In genomic region chr2:170771049-170771937, GRCh38 we compare ENCODE assay signal across 1 cellular context.
TF ChIP-seq lines count a peak whose summit lies in the region.

No MANE protein-coding gene starts in this region.

TF ChIP-seq in HepG2, 621 proteins besides CTCF, POLR2A, EP300 and RAD21 (continued from another document and continues in another):
- TF ChIP-seq HES4 (CRISPR knock-in tag; IDR thresholded peaks at IDR 0.05; ENCODE audit: borderline replicate concordance) (0 out of 2 replicates have a peak, but pooled peaks have one; percentile 72), TEAD2 (CRISPR knock-in tag; IDR thresholded peaks at IDR 0.05) (no peak), KLF13 (CRISPR knock-in tag; IDR thresholded peaks at IDR 0.05) (0 out of 2 replicates have a peak, but pooled peaks have one; percentile 31), ZNF33B (CRISPR knock-in tag; IDR thresholded peaks at IDR 0.05) (0 out of 2 replicates have a peak, but pooled peaks have one; percentile 84), ZBTB14 (CRISPR knock-in tag; IDR thresholded peaks at IDR 0.05) (0 out of 2 replicates have a peak, but pooled peaks have one; percentile 18), ZFP36 (IDR thresholded peaks at IDR 0.05; ENCODE audit: borderline replicate concordance, low read depth, low read length, partially characterized antibody) (peak; percentile 7), SMARCC2 (IDR thresholded peaks at IDR 0.05) (no peak), ZBTB21 (CRISPR knock-in tag; IDR thresholded peaks at IDR 0.05) (no peak), TAF15 (IDR thresholded peaks at IDR 0.05; ENCODE audit: low read depth, low read length, poor library complexity, severe bottlenecking) (peak; percentile 87), ESRRA (CRISPR knock-in tag; IDR thresholded peaks at IDR 0.05; ENCODE audit: low read depth) (peak; percentile 35; the same call in 1 of the 2 replicates), HIVEP1 (CRISPR knock-in tag; IDR thresholded peaks at IDR 0.05) (peak; percentile 86; the same call in 1 of the 2 replicates), ZNF598 (CRISPR knock-in tag; IDR thresholded peaks at IDR 0.05; ENCODE audit: borderline replicate concordance) (peak; percentile 88; the same call in 1 of the 2 replicates), NFE2L1 (CRISPR knock-in tag; IDR thresholded peaks at IDR 0.05; ENCODE audit: borderline replicate concordance) (no peak), GATAD2A (CRISPR knock-in tag; IDR thresholded peaks at IDR 0.05) (peak; percentile 52; the same call in 1 of the 2 replicates), KLF12 (CRISPR knock-in tag; IDR thresholded peaks at IDR 0.05; ENCODE audit: borderline replicate concordance) (0 out of 2 replicates have a peak, but pooled peaks have one; percentile 4), ZNF18 (CRISPR knock-in tag; IDR thresholded peaks at IDR 0.05; ENCODE audit: insufficient replicate concordance) (peak; percentile 44), ZNF891 (CRISPR knock-in tag; IDR thresholded peaks at IDR 0.05) (peak; percentile 92), MYC (CRISPR knock-in tag; IDR thresholded peaks at IDR 0.05; ENCODE audit: borderline replicate concordance) (peak; percentile 36; the same call in 1 of the 2 replicates), HNRNPLL (IDR thresholded peaks at IDR 0.05; ENCODE audit: low read depth, low read length, poor library complexity, severe bottlenecking) (peak; percentile 82), CBX5 (CRISPR knock-in tag; IDR thresholded peaks at IDR 0.05; ENCODE audit: borderline replicate concordance) (peak; percentile 24; the same call in 1 of the 2 replicates), ZNF44 (CRISPR knock-in tag; IDR thresholded peaks at IDR 0.05) (peak; percentile 70; the same call in 1 of the 2 replicates), ZSCAN29 (CRISPR knock-in tag; conservative IDR thresholded peaks at IDR 0.05) (peak; percentile 99), JARID2 (CRISPR knock-in tag; IDR thresholded peaks at IDR 0.05; ENCODE audit: insufficient replicate concordance) (no peak), ZNF678 (CRISPR knock-in tag; IDR thresholded peaks at IDR 0.05) (peak; percentile 42; the same call in 1 of the 2 replicates), FOXC1 (CRISPR knock-in tag; IDR thresholded peaks at IDR 0.05; ENCODE audit: borderline replicate concordance) (peak; percentile 28), ZNF589 (CRISPR knock-in tag; conservative IDR thresholded peaks at IDR 0.05) (0 out of 2 replicates have a peak, but pooled peaks have one; percentile 64), TAF1 (CRISPR knock-in tag; IDR thresholded peaks at IDR 0.05) (0 out of 2 replicates have a peak, but pooled peaks have one; percentile 29), HNRNPH1 (optimal IDR thresholded peaks at IDR 0.05; ENCODE audit: low read depth, low read length) (no peak), POGZ (CRISPR knock-in tag; IDR thresholded peaks at IDR 0.05) (peak; percentile 44; the same call in 1 of the 2 replicates), LCORL (IDR thresholded peaks at IDR 0.05) (no peak), LCORL (CRISPR knock-in tag; IDR thresholded peaks at IDR 0.05) (peak; percentile 38; the same call in 1 of the 2 replicates), ZNF788 (CRISPR knock-in tag; IDR thresholded peaks at IDR 0.05; ENCODE audit: borderline replicate concordance) (peak; percentile 32; the same call in 1 of the 2 replicates), GLI4 (CRISPR knock-in tag; IDR thresholded peaks at IDR 0.05; ENCODE audit: borderline replicate concordance) (0 out of 2 replicates have a peak, but pooled peaks have one; percentile 50), ZNF264 (CRISPR knock-in tag; IDR thresholded peaks at IDR 0.05) (no peak), NONO (IDR thresholded peaks at IDR 0.05) (no peak), NONO (CRISPR knock-in tag; conservative IDR thresholded peaks at IDR 0.05) (peak; percentile 59), MED13 (CRISPR knock-in tag; IDR thresholded peaks at IDR 0.05) (peak; percentile 56; the same call in 1 of the 2 replicates), NFYB (CRISPR knock-in tag; IDR thresholded peaks at IDR 0.05) (no peak; the same call in 1 of the 2 replicates), ZNF567 (CRISPR knock-in tag; IDR thresholded peaks at IDR 0.05; ENCODE audit: borderline replicate concordance) (0 out of 2 replicates have a peak, but pooled peaks have one; percentile 81), ELF1 (CRISPR knock-in tag; IDR thresholded peaks at IDR 0.05) (peak; percentile 9; the same call in 1 of the 2 replicates), ATF7-NPFF (CRISPR knock-in tag; IDR thresholded peaks at IDR 0.05; ENCODE audit: low read depth) (peak; percentile 61; the same call in 1 of the 2 replicates)
- TF ChIP-seq, protein P1, sequence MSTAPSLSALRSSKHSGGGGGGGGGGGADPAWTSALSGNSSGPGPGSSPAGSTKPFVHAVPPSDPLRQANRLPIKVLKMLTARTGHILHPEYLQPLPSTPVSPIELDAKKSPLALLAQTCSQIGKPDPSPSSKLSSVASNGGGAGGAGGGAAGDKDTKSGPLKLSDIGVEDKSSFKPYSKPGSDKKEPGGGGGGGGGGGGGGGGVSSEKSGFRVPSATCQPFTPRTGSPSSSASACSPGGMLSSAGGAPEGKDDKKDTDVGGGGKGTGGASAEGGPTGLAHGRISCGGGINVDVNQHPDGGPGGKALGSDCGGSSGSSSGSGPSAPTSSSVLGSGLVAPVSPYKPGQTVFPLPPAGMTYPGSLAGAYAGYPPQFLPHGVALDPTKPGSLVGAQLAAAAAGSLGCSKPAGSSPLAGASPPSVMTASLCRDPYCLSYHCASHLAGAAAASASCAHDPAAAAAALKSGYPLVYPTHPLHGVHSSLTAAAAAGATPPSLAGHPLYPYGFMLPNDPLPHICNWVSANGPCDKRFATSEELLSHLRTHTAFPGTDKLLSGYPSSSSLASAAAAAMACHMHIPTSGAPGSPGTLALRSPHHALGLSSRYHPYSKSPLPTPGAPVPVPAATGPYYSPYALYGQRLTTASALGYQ (CRISPR knock-in tag; IDR thresholded peaks at IDR 0.05): peak; percentile 45; the same call in 1 of the 2 replicates
- TF ChIP-seq, protein P2, sequence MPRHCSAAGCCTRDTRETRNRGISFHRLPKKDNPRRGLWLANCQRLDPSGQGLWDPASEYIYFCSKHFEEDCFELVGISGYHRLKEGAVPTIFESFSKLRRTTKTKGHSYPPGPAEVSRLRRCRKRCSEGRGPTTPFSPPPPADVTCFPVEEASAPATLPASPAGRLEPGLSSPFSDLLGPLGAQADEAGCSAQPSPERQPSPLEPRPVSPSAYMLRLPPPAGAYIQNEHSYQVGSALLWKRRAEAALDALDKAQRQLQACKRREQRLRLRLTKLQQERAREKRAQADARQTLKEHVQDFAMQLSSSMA (CRISPR knock-in tag; IDR thresholded peaks at IDR 0.05): peak; percentile 52; the same call in 1 of the 2 replicates
- TF ChIP-seq, protein P3, sequence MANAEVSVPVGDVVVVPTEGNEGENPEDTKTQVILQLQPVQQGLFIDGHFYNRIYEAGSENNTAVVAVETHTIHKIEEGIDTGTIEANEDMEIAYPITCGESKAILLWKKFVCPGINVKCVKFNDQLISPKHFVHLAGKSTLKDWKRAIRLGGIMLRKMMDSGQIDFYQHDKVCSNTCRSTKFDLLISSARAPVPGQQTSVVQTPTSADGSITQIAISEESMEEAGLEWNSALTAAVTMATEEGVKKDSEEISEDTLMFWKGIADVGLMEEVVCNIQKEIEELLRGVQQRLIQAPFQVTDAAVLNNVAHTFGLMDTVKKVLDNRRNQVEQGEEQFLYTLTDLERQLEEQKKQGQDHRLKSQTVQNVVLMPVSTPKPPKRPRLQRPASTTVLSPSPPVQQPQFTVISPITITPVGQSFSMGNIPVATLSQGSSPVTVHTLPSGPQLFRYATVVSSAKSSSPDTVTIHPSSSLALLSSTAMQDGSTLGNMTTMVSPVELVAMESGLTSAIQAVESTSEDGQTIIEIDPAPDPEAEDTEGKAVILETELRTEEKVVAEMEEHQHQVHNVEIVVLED (CRISPR knock-in tag; IDR thresholded peaks at IDR 0.05; ENCODE audit: borderline replicate concordance): no peak; the same call in 1 of the 2 replicates
- TF ChIP-seq, protein P4, sequence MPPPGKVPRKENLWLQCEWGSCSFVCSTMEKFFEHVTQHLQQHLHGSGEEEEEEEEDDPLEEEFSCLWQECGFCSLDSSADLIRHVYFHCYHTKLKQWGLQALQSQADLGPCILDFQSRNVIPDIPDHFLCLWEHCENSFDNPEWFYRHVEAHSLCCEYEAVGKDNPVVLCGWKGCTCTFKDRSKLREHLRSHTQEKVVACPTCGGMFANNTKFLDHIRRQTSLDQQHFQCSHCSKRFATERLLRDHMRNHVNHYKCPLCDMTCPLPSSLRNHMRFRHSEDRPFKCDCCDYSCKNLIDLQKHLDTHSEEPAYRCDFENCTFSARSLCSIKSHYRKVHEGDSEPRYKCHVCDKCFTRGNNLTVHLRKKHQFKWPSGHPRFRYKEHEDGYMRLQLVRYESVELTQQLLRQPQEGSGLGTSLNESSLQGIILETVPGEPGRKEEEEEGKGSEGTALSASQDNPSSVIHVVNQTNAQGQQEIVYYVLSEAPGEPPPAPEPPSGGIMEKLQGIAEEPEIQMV (CRISPR knock-in tag; IDR thresholded peaks at IDR 0.05; ENCODE audit: low read depth): peak; percentile 60; the same call in 1 of the 2 replicates
- TF ChIP-seq, protein P5, sequence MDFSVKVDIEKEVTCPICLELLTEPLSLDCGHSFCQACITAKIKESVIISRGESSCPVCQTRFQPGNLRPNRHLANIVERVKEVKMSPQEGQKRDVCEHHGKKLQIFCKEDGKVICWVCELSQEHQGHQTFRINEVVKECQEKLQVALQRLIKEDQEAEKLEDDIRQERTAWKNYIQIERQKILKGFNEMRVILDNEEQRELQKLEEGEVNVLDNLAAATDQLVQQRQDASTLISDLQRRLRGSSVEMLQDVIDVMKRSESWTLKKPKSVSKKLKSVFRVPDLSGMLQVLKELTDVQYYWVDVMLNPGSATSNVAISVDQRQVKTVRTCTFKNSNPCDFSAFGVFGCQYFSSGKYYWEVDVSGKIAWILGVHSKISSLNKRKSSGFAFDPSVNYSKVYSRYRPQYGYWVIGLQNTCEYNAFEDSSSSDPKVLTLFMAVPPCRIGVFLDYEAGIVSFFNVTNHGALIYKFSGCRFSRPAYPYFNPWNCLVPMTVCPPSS (IDR thresholded peaks at IDR 0.05): no peak
- TF ChIP-seq, protein P6, sequence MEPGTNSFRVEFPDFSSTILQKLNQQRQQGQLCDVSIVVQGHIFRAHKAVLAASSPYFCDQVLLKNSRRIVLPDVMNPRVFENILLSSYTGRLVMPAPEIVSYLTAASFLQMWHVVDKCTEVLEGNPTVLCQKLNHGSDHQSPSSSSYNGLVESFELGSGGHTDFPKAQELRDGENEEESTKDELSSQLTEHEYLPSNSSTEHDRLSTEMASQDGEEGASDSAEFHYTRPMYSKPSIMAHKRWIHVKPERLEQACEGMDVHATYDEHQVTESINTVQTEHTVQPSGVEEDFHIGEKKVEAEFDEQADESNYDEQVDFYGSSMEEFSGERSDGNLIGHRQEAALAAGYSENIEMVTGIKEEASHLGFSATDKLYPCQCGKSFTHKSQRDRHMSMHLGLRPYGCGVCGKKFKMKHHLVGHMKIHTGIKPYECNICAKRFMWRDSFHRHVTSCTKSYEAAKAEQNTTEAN (CRISPR knock-in tag; conservative IDR thresholded peaks at IDR 0.05): peak; percentile 27; the same call in 1 of the 2 replicates
- TF ChIP-seq, protein P7, sequence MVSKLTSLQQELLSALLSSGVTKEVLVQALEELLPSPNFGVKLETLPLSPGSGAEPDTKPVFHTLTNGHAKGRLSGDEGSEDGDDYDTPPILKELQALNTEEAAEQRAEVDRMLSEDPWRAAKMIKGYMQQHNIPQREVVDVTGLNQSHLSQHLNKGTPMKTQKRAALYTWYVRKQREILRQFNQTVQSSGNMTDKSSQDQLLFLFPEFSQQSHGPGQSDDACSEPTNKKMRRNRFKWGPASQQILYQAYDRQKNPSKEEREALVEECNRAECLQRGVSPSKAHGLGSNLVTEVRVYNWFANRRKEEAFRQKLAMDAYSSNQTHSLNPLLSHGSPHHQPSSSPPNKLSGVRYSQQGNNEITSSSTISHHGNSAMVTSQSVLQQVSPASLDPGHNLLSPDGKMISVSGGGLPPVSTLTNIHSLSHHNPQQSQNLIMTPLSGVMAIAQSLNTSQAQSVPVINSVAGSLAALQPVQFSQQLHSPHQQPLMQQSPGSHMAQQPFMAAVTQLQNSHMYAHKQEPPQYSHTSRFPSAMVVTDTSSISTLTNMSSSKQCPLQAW (CRISPR knock-in tag; IDR thresholded peaks at IDR 0.05): peak; percentile 47; the same call in 1 of the 2 replicates
- TF ChIP-seq, protein P8, sequence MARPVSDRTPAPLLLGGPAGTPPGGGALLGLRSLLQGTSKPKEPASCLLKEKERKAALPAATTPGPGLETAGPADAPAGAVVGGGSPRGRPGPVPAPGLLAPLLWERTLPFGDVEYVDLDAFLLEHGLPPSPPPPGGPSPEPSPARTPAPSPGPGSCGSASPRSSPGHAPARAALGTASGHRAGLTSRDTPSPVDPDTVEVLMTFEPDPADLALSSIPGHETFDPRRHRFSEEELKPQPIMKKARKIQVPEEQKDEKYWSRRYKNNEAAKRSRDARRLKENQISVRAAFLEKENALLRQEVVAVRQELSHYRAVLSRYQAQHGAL (CRISPR knock-in tag; IDR thresholded peaks at IDR 0.05; ENCODE audit: not compliant biosample characterization): peak; percentile 64
